28 cellular contexts compared by ENCODE assay signal in the genomic region with DNA sequence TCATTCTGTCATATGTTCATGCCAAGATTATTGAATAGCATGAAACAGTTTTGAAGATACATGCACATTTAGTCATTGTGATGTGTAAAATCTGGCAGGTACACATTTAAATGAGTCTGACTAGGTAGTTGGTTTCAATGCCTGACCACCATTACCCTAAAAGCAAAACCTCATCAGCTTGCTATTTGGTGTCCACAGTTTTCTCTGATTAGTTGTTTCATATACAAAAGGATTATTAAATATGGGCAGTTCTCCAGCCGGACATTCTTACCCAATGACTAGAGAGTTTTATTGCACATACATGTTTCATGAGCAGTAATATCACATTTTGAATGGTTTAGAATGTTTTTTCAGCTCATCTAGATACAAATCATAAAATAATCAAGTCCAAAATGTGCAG. TPM values are rescaled to one million over a fixed set of nuclear protein-coding genes. Genes with fewer than 3 reads are reported as not detected.
DNase-seq lines count a peak whose midpoint lies in the region; ATAC-seq and TF ChIP-seq lines count a peak whose summit lies in the region.
"Had no signal": no experiment of that assay in that cellular context is flagged by ENCODE, and none has a peak within 500 bp of the region (broad histone marks: within the 10 kb centered on the region; RNA-seq: fewer than 3 reads in every experiment).

No MANE protein-coding gene starts in this region.

- ATAC-seq in foreskin keratinocyte (peak; percentile 94), HG03565 (IDR thresholded peaks at IDR 0.05; ENCODE audit: unreplicated experiment) (no peak)
- ATAC-seq: activated naive CD4-positive, alpha-beta T cell treated with anti-CD3 and anti-CD28 coated beads, Interleukin-2, amount 50 U/mL, for 72 hours; heart right ventricle; HepG2; Panc1; T-cell had no signal

- no peak overlapping the region for H3K27ac ChIP-seq in foreskin keratinocyte
- H3K27ac ChIP-seq: heart right ventricle, neural progenitor cell, parathyroid adenoma, right atrium auricular region, transverse colon had no signal

- H3K4me1 ChIP-seq in foreskin keratinocyte: peaks cover 15% of the 10 kb centered on the region
- H3K4me1 ChIP-seq: heart right ventricle, neural progenitor cell, parathyroid adenoma, right atrium auricular region had no signal

- TF ChIP-seq CTCF in foreskin keratinocyte (conservative IDR thresholded peaks at IDR 0.05): no peak

- DNase-seq in Daoy (ENCODE audit: low read depth) (peak; percentile 19), HT1080 (ENCODE audit: low read depth) (peak; percentile 58), astrocyte of the hippocampus (ENCODE audit: low read depth, low spot score) (peak; percentile 23), foreskin keratinocyte (peak; percentile 92 to 98), NCI-H1092 (lab: John Stamatoyannopoulos, UW) (no peak), DMS53 (lab: John Stamatoyannopoulos, UW) (no peak)
- DNase-seq in activated T-cell treated with anti-CD3 and anti-CD28 coated beads, Interleukin-2, amount 50 U/mL, for 1 hour: no peak
- DNase-seq: activated CD4-positive, alpha-beta memory T cell treated with anti-CD3 and anti-CD28 coated beads for 36 hours; activated CD4-positive, CD25-positive, alpha-beta regulatory T cell treated with anti-CD3 and anti-CD28 coated beads, Interleukin-2, amount 50 U/mL, for 72 hours; CD8-positive, alpha-beta memory T cell; central memory CD4-positive, alpha-beta T cell; dermis blood vessel endothelial cell; heart right ventricle; mesenchymal stem cell; NCI-H1048; NCI-H1694 treated with DMSO at 0.1 percent for 48 hours; NCI-H526; stimulated activated CD4-positive, alpha-beta T cell treated with anti-CD3 and anti-CD28 coated beads, Interleukin-2, amount 100 ng/mL, for 48 hours; T-cell; transverse colon had no signal

- no peaks in the 10 kb centered on the region for H3K27me3 ChIP-seq in foreskin keratinocyte
- H3K27me3 ChIP-seq: neural progenitor cell, right atrium auricular region, transverse colon had no signal

RNA-seq across cellular contexts. Expression of a gene that starts 23.7 kb away (rescaled TPM):
- 0.15 and 0.40 TPM in 2 replicates for total RNA-seq in Daoy (2014; rRNA removed; shearing (Covaris generic))
- not detected in 2 replicates for total RNA-seq in HT1080 (2014; rRNA removed; shearing (Covaris generic))
- under 0.01 and 0.38 TPM in 2 replicates for polyA plus RNA-seq in HT1080 (2015; cell fraction: cytosol; rRNA removed)
- polyA plus RNA-seq in HT1080 (2015; cell fraction: nucleus; rRNA removed): 0.59 and 0.95 TPM in 2 replicates
- not detected in 2 replicates for total RNA-seq in foreskin keratinocyte
- not detected in 2 replicates for polyA plus RNA-seq in foreskin keratinocyte
- total RNA-seq: activated CD4-positive, alpha-beta memory T cell treated with anti-CD3 and anti-CD28 coated beads for 36 hours; activated naive CD4-positive, alpha-beta T cell treated with anti-CD3 and anti-CD28 coated beads, Interleukin-2, amount 50 U/mL, for 72 hours; HepG2; LHCN-M2 had no signal
- polyA plus RNA-seq: CD8-positive, alpha-beta memory T cell had no signal

Comparison
In these comparisons a context has a peak if more than half of its experiments do, and no peak if none do; other contexts are left out.
1. DNase-seq: peak in Daoy (single experiment), HT1080 (single experiment), astrocyte of the hippocampus (single experiment) and foreskin keratinocyte (2 of 2); none in activated T-cell treated with anti-CD3 and anti-CD28 coated beads, Interleukin-2, amount 50 U/mL, for 1 hour (single experiment), NCI-H1092 (single experiment) and DMS53 (single experiment).